17 cellular contexts compared by ENCODE assay signal in the genomic region with DNA sequence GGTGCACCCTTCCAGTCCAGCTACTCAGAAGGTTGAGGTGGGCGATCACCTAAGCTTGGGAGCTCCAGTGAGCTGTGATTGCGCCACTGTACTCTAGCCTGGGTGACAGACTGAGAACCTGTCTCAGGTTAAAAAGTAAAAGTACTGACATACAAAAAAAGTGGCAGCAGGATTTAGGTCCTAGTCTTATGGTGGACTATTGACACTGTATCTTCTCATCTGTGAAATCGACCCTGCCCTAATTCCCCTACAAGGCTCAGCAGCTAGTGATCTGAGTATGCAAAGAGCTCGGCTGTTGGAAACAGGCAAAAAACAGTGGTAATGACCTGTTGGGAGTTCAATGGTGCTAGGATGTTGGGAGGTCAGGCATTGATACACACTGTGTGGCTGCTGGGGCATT. TPM values are rescaled to one million over a fixed set of nuclear protein-coding genes. Genes with fewer than 3 reads are reported as not detected.
DNase-seq lines count a peak whose midpoint lies in the region; ATAC-seq and TF ChIP-seq lines count a peak whose summit lies in the region.
"Had no signal": no experiment of that assay in that cellular context is flagged by ENCODE, and none has a peak within 500 bp of the region (broad histone marks: within the 10 kb centered on the region; RNA-seq: fewer than 3 reads in every experiment).

No MANE protein-coding gene starts in this region.

- TF ChIP-seq POLR2A in esophagus muscularis mucosa (IDR thresholded peaks at IDR 0.05; ENCODE audit: low read depth) = no peak
- no peak for TF ChIP-seq POLR2A in tibial nerve (IDR thresholded peaks at IDR 0.05)

- H3K9me3 ChIP-seq in CD8-positive, alpha-beta T cell (ENCODE audit: low read length) = no peaks in the 10 kb centered on the region
- no peaks in the 10 kb centered on the region for H3K9me3 ChIP-seq in esophagus muscularis mucosa
- no peaks in the 10 kb centered on the region for H3K9me3 ChIP-seq in tibial nerve

- H3K27me3 ChIP-seq in CD8-positive, alpha-beta T cell (ENCODE audit: insufficient read depth, low read length) = no peaks in the 10 kb centered on the region
- no peaks in the 10 kb centered on the region for H3K27me3 ChIP-seq in esophagus muscularis mucosa
- no peaks in the 10 kb centered on the region for H3K27me3 ChIP-seq in tibial nerve

- no peaks in the 10 kb centered on the region for H3K9me3 Mint-ChIP-seq in activated T-cell treated with anti-CD3 and anti-CD28 coated beads, Interleukin-2, amount 50 U/mL, for 72 hours
- H3K9me3 Mint-ChIP-seq in CD8-positive, alpha-beta T cell = no peaks in the 10 kb centered on the region
- H3K9me3 Mint-ChIP-seq in activated T-helper 17 cell treated with anti-CD3 and anti-CD28 coated beads, Interleukin-2, amount 50 U/mL, for 72 hours = no peaks in the 10 kb centered on the region

- TF ChIP-seq EP300 in esophagus muscularis mucosa (IDR thresholded peaks at IDR 0.05) (no peak), tibial nerve (IDR thresholded peaks at IDR 0.05) (no peak)

- H3K27ac ChIP-seq in CD8-positive, alpha-beta T cell (ENCODE audit: low read depth, low read length) = no peak overlapping the region
- no peak overlapping the region for H3K27ac ChIP-seq in esophagus muscularis mucosa (replicated peaks in 1 of 4)
- no peak overlapping the region for H3K27ac ChIP-seq in tibial nerve
- H3K27ac ChIP-seq: PC-9 had no signal

- H3K4me1 Mint-ChIP-seq in activated T-cell treated with anti-CD3 and anti-CD28 coated beads, Interleukin-2, amount 50 U/mL, for 72 hours (ENCODE audit: low read depth) = peaks cover 98% of the 10 kb centered on the region
- H3K4me1 Mint-ChIP-seq in CD8-positive, alpha-beta T cell (ENCODE audit: low read depth) = peaks cover 91% of the 10 kb centered on the region
- H3K4me1 Mint-ChIP-seq in activated T-helper 17 cell treated with anti-CD3 and anti-CD28 coated beads, Interleukin-2, amount 50 U/mL, for 72 hours = peaks cover 79% of the 10 kb centered on the region

- intact Hi-C loops in CD8-positive, alpha-beta T cell (cut with DNase I, micrococcal nuclease) = loop anchor here (2.0 to 10.0 kb wide), 8 partner anchors 17 to 79 kb away; partner anchors contain the start of gene LEF1 (in 1 of the 2)
- intact Hi-C loops in esophagus muscularis mucosa (cut with DNase I) = no loop called here

- H3K36me3 Mint-ChIP-seq in activated T-cell treated with anti-CD3 and anti-CD28 coated beads, Interleukin-2, amount 50 U/mL, for 72 hours (ENCODE audit: insufficient read depth in 2 of 2) = peaks cover 0 to 15% of the 10 kb centered on the region in 2 donors
- peaks cover 59% of the 10 kb centered on the region for H3K36me3 Mint-ChIP-seq in CD8-positive, alpha-beta T cell
- peaks cover 52% of the 10 kb centered on the region for H3K36me3 Mint-ChIP-seq in activated T-helper 17 cell treated with anti-CD3 and anti-CD28 coated beads, Interleukin-2, amount 50 U/mL, for 72 hours (ENCODE audit: low read depth)

- TF ChIP-seq CTCF in CD8-positive, alpha-beta T cell (IDR thresholded peaks at IDR 0.05) = no peak
- TF ChIP-seq CTCF in esophagus muscularis mucosa (IDR thresholded peaks at IDR 0.05) = no peak
- no peak for TF ChIP-seq CTCF in tibial nerve (IDR thresholded peaks at IDR 0.05)

- no peak for DNase-seq in activated T-cell treated with anti-CD3 and anti-CD28 coated beads, Interleukin-2, amount 50 U/mL, for 72 hours
- DNase-seq in activated T-cell treated with anti-CD3 and anti-CD28 coated beads, Interleukin-2, amount 50 U/mL, for 1 hour = no peak
- no peak for DNase-seq in CD8-positive, alpha-beta T cell
- DNase-seq in esophagus muscularis mucosa (ENCODE audit: extremely low spot score) (peak; percentile 75), tibial nerve (ENCODE audit: low spot score in 2 of 2) (no peak), left lobe of liver (ENCODE audit: low spot score) (no peak)
- DNase-seq: ACHN, COR-L47, Kasumi-1, NCI-H1105 treated with DMSO at 0.1 percent for 48 hours, NCI-H187, NCI-H446, NCI-H748 treated with DMSO at 0.1 percent for 48 hours, PC-9 had no signal

- H3K4me1 ChIP-seq in CD8-positive, alpha-beta T cell (ENCODE audit: insufficient read depth, low read length) = peaks cover 98% of the 10 kb centered on the region
- H3K4me1 ChIP-seq in esophagus muscularis mucosa = no peaks in the 10 kb centered on the region
- H3K4me1 ChIP-seq in tibial nerve = peaks cover 0 to 8% (median 0%) of the 10 kb centered on the region in 4 donors

- no peak for ATAC-seq in activated T-cell treated with anti-CD3 and anti-CD28 coated beads, Interleukin-2, amount 50 U/mL, for 72 hours (replicated peaks in 1 of 2)
- no peak for ATAC-seq in CD8-positive, alpha-beta T cell
- ATAC-seq in activated T-helper 17 cell treated with anti-CD3 and anti-CD28 coated beads, Interleukin-2, amount 50 U/mL, for 72 hours (replicated peaks) = no peak
- no peak for ATAC-seq in HG03095 (IDR thresholded peaks at IDR 0.05; ENCODE audit: unreplicated experiment)
- ATAC-seq in left lobe of liver = no peak

- H3K4me3 Mint-ChIP-seq in activated T-cell treated with anti-CD3 and anti-CD28 coated beads, Interleukin-2, amount 50 U/mL, for 72 hours = peak overlapping the region; percentile 5 to 20
- peak overlapping the region; percentile 40 for H3K4me3 Mint-ChIP-seq in CD8-positive, alpha-beta T cell
- H3K4me3 Mint-ChIP-seq in activated T-helper 17 cell treated with anti-CD3 and anti-CD28 coated beads, Interleukin-2, amount 50 U/mL, for 72 hours = peak overlapping the region; percentile 80
- H3K4me3 Mint-ChIP-seq: B cell had no signal

- 91% methylated on average over 4 of the region's 4 CpGs for WGBS in esophagus muscularis mucosa
- WGBS in tibial nerve, 2 donors = 97 to 99% methylated on average over 4 of the region's 4 CpGs

- H3K27me3 Mint-ChIP-seq in activated T-cell treated with anti-CD3 and anti-CD28 coated beads, Interleukin-2, amount 50 U/mL, for 72 hours (ENCODE audit: low read depth) = no peaks in the 10 kb centered on the region
- no peaks in the 10 kb centered on the region for H3K27me3 Mint-ChIP-seq in CD8-positive, alpha-beta T cell (ENCODE audit: low read depth)
- no peaks in the 10 kb centered on the region for H3K27me3 Mint-ChIP-seq in activated T-helper 17 cell treated with anti-CD3 and anti-CD28 coated beads, Interleukin-2, amount 50 U/mL, for 72 hours

- H3K27ac Mint-ChIP-seq in activated T-cell treated with anti-CD3 and anti-CD28 coated beads, Interleukin-2, amount 50 U/mL, for 72 hours = no peak overlapping the region
- H3K27ac Mint-ChIP-seq in CD8-positive, alpha-beta T cell = peak overlapping the region; percentile 98
- no peak overlapping the region for H3K27ac Mint-ChIP-seq in activated T-helper 17 cell treated with anti-CD3 and anti-CD28 coated beads, Interleukin-2, amount 50 U/mL, for 72 hours
- H3K27ac Mint-ChIP-seq: B cell had no signal

- H3K4me3 ChIP-seq in CD8-positive, alpha-beta T cell (ENCODE audit: low read depth, low read length) = peak overlapping the region; percentile 22
- H3K4me3 ChIP-seq in esophagus muscularis mucosa (no peak overlapping the region), tibial nerve (no peak overlapping the region)
- H3K4me3 ChIP-seq: PC-9 had no signal

- peaks cover 9% of the 10 kb centered on the region for H3K36me3 ChIP-seq in CD8-positive, alpha-beta T cell (ENCODE audit: insufficient read depth, low read length)
- no peaks in the 10 kb centered on the region for H3K36me3 ChIP-seq in esophagus muscularis mucosa
- H3K36me3 ChIP-seq in tibial nerve = no peaks in the 10 kb centered on the region

- POLR2A ChIA-PET in CD8-positive, alpha-beta T cell (lab: Charles Lee) = interaction anchor here (0.8 to 3.2 kb wide), 7 partner anchors 11 to 82 kb away, joined by 3 to 20 read pairs (median 5); no protein-coding TSS in a partner anchor

- CTCF ChIA-PET in CD8-positive, alpha-beta T cell (lab: Charles Lee) = interaction anchor here (0.7 to 3.0 kb wide), 7 partner anchors 9 to 81 kb away, joined by 3 to 16 read pairs (median 3); no protein-coding TSS in a partner anchor

RNA-seq across cellular contexts. Expression of gene LEF1, which starts 57.0 kb away (rescaled TPM):
- total RNA-seq in activated T-cell treated with anti-CD3 and anti-CD28 coated beads, Interleukin-2, amount 50 U/mL, for 72 hours = 100 to 1,000 TPM; 130 to 175 TPM
- total RNA-seq in CD8-positive, alpha-beta T cell = 100 to 1,000 TPM; 325 to 335 TPM
- total RNA-seq in activated T-helper 17 cell treated with anti-CD3 and anti-CD28 coated beads, Interleukin-2, amount 50 U/mL, for 72 hours = 10 to 100 TPM; 73.4 to 93.4 TPM
- total RNA-seq in esophagus muscularis mucosa (1 to 10 TPM in 2 of 4 donors, under 1 TPM in 2; 0.42 to 3.6 (median 1.9) TPM), tibial nerve (10 to 100 TPM in 1 of 4 donors, 1 to 10 TPM in 3; 1.9 to 11.7 (median 8.3) TPM), left lobe of liver (0.73 TPM)

Comparison
In these comparisons a context has a peak if more than half of its experiments do, and no peak if none do; other contexts are left out.
1. H3K4me3 Mint-ChIP-seq: peak in every context shown above with its lines; median percentile 80 in activated T-helper 17 cell treated with anti-CD3 and anti-CD28 coated beads, Interleukin-2, amount 50 U/mL, for 72 hours; 40 in CD8-positive, alpha-beta T cell; 12 in activated T-cell treated with anti-CD3 and anti-CD28 coated beads, Interleukin-2, amount 50 U/mL, for 72 hours.
2. RNA of gene LEF1, which starts 57.0 kb away (total RNA-seq): 325 to 335 TPM in CD8-positive, alpha-beta T cell, 130 to 175 TPM in activated T-cell treated with anti-CD3 and anti-CD28 coated beads, Interleukin-2, amount 50 U/mL, for 72 hours and 73.4 to 93.4 TPM in activated T-helper 17 cell treated with anti-CD3 and anti-CD28 coated beads, Interleukin-2, amount 50 U/mL, for 72 hours; 1.9 to 11.7 TPM in tibial nerve, 0.42 to 3.6 TPM in esophagus muscularis mucosa and 0.73 TPM in left lobe of liver (single experiment); every median in the first group is over 4 times any median in the second.